In the genomic region with DNA sequence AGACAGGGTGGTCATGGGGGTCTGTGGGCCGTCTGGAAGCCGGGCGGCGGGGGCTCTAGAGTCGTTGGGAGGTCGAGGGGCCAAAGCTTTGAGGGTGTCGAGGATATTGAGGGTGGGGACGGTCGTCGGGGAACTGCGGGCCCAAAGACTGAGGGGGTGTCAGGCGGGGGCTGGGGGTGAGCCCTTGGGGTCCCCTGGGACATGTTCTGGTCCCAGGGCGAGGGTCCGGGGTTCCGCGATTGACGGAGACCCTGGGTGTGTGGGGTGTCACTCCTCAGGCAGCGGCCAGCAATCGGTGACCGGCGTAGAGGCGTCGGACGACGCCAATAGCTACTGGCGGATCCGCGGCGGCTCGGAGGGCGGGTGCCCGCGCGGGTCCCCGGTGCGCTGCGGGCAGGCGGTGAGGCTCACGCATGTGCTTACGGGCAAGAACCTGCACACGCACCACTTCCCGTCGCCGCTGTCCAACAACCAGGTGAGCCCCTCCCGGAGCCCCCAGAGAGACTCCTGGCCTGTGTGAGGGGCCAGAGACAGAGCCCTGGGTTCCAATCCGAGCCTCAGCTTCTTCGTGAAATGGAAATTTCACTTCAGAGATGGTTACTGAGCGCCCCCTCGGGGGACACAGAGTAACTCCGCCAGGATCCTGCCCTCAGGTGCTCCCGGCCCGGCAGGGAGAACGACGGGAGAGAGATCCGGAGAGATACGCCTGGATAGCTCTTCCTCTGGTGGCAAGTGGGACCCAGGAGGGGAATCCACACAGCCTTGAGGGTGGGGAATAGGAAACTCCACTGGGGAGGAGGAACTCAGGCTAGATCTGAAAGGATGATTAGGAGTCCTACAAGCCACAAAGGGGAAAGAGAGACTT, we compare ENCODE assay signal across 8 cellular contexts. TPM values are rescaled to one million over a fixed set of nuclear protein-coding genes. Genes with fewer than 3 reads are reported as not detected.
DNase-seq lines count a peak whose midpoint lies in the region; ATAC-seq, FAIRE-seq and TF ChIP-seq lines count a peak whose summit lies in the region.

No MANE protein-coding gene starts in this region.

- peaks cover 3% of the 10 kb centered on the region for H3K27me3 Mint-ChIP-seq in activated CD4-positive, alpha-beta memory T cell treated with anti-CD3 and anti-CD28 coated beads for 36 hours
- H3K27me3 Mint-ChIP-seq in endodermal cell (ENCODE audit: insufficient read depth): peaks cover 4% of the 10 kb centered on the region

- WGBS in endodermal cell (ENCODE audit: insufficient coverage in 1 of 2, insufficient read length in 1 of 2), 2 experiments: 4% methylated on average over 45 to 56 of the region's 56 CpGs

- DNase-seq in AML-193 (lab: John Stamatoyannopoulos, UW): peak; percentile 46 to 51
- peak; percentile 52 for DNase-seq in NCI-H460 (ENCODE audit: extremely low read depth, low read depth)
- peak; percentile 77 for DNase-seq in activated CD4-positive, alpha-beta memory T cell treated with anti-CD3 and anti-CD28 coated beads for 36 hours
- peak; percentile 90 for DNase-seq in endodermal cell
- DNase-seq in substantia nigra (lab: John Stamatoyannopoulos, UW): peak in 24 of 49 donors; percentile 2 to 49 (median 25)
- DNase-seq in HTR-8/SVneo (ENCODE audit: insufficient read length, low spot score): no peak

- POLR2A ChIA-PET in activated CD4-positive, alpha-beta memory T cell treated with anti-CD3 and anti-CD28 coated beads for 36 hours (lab: Charles Lee): interaction anchor here (0.8 to 3.1 kb wide), 6 partner anchors 9 to 55 kb away, joined by 3 to 46 read pairs (median 8); a partner anchor contains a TSS

- intact Hi-C loops in activated CD4-positive, alpha-beta memory T cell treated with anti-CD3 and anti-CD28 coated beads for 36 hours (cut with micrococcal nuclease): loop anchor here (1.0 kb wide), 3 partner anchors 8 to 76 kb away; a partner anchor contains a TSS

- peaks cover 20% of the 10 kb centered on the region for H3K36me3 Mint-ChIP-seq in activated CD4-positive, alpha-beta memory T cell treated with anti-CD3 and anti-CD28 coated beads for 36 hours
- peaks cover 34% of the 10 kb centered on the region for H3K36me3 Mint-ChIP-seq in endodermal cell (ENCODE audit: low read depth)

- H3K4me1 ChIP-seq in endodermal cell (ENCODE audit: control insufficient read depth, insufficient read depth, low read length) (no peaks in the 10 kb centered on the region), mucosa of rectum (ENCODE audit: control insufficient read depth in 2 of 2, insufficient read depth in 2 of 2, low read length in 2 of 2) (peaks cover 18 to 20% of the 10 kb centered on the region in 2 donors)

- H3K4me1 Mint-ChIP-seq in activated CD4-positive, alpha-beta memory T cell treated with anti-CD3 and anti-CD28 coated beads for 36 hours (ENCODE audit: low read depth): peaks cover 29% of the 10 kb centered on the region
- H3K4me1 Mint-ChIP-seq in endodermal cell: peaks cover 18% of the 10 kb centered on the region

- H3K27me3 ChIP-seq in endodermal cell (ENCODE audit: control insufficient read depth, insufficient read depth, low read length, poor library complexity, severe bottlenecking): no peaks in the 10 kb centered on the region
- H3K27me3 ChIP-seq in mucosa of rectum (ENCODE audit: control insufficient read depth in 2 of 2, insufficient read depth in 2 of 2, low read length in 2 of 2): no peaks in the 10 kb centered on the region

- no peaks in the 10 kb centered on the region for H3K9me3 Mint-ChIP-seq in activated CD4-positive, alpha-beta memory T cell treated with anti-CD3 and anti-CD28 coated beads for 36 hours
- no peaks in the 10 kb centered on the region for H3K9me3 Mint-ChIP-seq in endodermal cell

- H3K9ac ChIP-seq in endodermal cell (ENCODE audit: extremely low read depth, low read length, poor library complexity, severe bottlenecking) (peak overlapping the region; percentile 84), mucosa of rectum (ENCODE audit: low read depth in 1 of 2, low read length in 2 of 2) (peak overlapping the region; percentile 53 to 73)

- TF ChIP-seq CTCF in endodermal cell (conservative IDR thresholded peaks at IDR 0.05): peak; percentile 81

- peaks cover 21% of the 10 kb centered on the region for H3K36me3 ChIP-seq in endodermal cell (ENCODE audit: control insufficient read depth, insufficient read depth, low read length)
- peaks cover 0 to 11% of the 10 kb centered on the region in 2 donors for H3K36me3 ChIP-seq in mucosa of rectum (ENCODE audit: control insufficient read depth in 2 of 2, insufficient read depth in 2 of 2, low read length in 2 of 2)

- peak; percentile 11 for ATAC-seq in GM19438 (IDR thresholded peaks at IDR 0.05; ENCODE audit: low read depth, unreplicated experiment)

- H3K27ac Mint-ChIP-seq in activated CD4-positive, alpha-beta memory T cell treated with anti-CD3 and anti-CD28 coated beads for 36 hours: peak overlapping the region; percentile 69
- H3K27ac Mint-ChIP-seq in endodermal cell: peak overlapping the region; percentile 81

- H3K9me3 ChIP-seq in endodermal cell (ENCODE audit: control insufficient read depth, low read length) (no peaks in the 10 kb centered on the region), mucosa of rectum (ENCODE audit: control insufficient read depth in 2 of 2, low read length in 2 of 2) (no peaks in the 10 kb centered on the region)

- H3K4me3 ChIP-seq in endodermal cell (ENCODE audit: low read length): peak overlapping the region; percentile 95
- peak overlapping the region; percentile 80 to 85 for H3K4me3 ChIP-seq in mucosa of rectum (ENCODE audit: low read length in 2 of 2)

- FAIRE-seq in HTR-8/SVneo (lab: Jason Lieb, UNC): no peak

- H3K27ac ChIP-seq in endodermal cell (ENCODE audit: low read depth, low read length) (no peak overlapping the region), mucosa of rectum (ENCODE audit: low read depth in 2 of 2, low read length in 2 of 2) (peak overlapping the region; percentile 69 to 74), substantia nigra (ENCODE audit: low read depth, low read length, poor library complexity, severe bottlenecking) (peak overlapping the region; percentile 64)

- H3K4me3 Mint-ChIP-seq in activated CD4-positive, alpha-beta memory T cell treated with anti-CD3 and anti-CD28 coated beads for 36 hours: peak overlapping the region; percentile 87
- H3K4me3 Mint-ChIP-seq in endodermal cell: peak overlapping the region; percentile 79

- CTCF ChIA-PET in activated CD4-positive, alpha-beta memory T cell treated with anti-CD3 and anti-CD28 coated beads for 36 hours (lab: Charles Lee): interaction anchor here (0.5 to 3.8 kb wide), 19 partner anchors 10 to 310 kb away, joined by 3 to 151 read pairs (median 5); a partner anchor contains a TSS

RNA-seq across cellular contexts. Expression of a gene that starts 0.7 kb away (rescaled TPM):
- 21.2 and 25.3 TPM in 2 replicates for total RNA-seq in NCI-H460 (2014; rRNA removed; shearing (Covaris generic))
- polyA plus RNA-seq in NCI-H460 (2014; cell fraction: nucleus; rRNA removed): 88.9 and 102 TPM in 2 replicates
- 10 to 100 TPM; 38.2 to 41.8 TPM for total RNA-seq in activated CD4-positive, alpha-beta memory T cell treated with anti-CD3 and anti-CD28 coated beads for 36 hours
- 10 to 100 TPM; 30.3 to 61.4 TPM for total RNA-seq in endodermal cell
- 17.6 TPM for polyA plus RNA-seq in endodermal cell (2013, experiment 1 of 2)
- polyA plus RNA-seq in endodermal cell (2013, experiment 2 of 2): 20.9 TPM

RNA-seq across cellular contexts. Expression of a gene that starts 10.3 kb away (rescaled TPM):
- not detected in 2 replicates for total RNA-seq in NCI-H460 (2014; rRNA removed; shearing (Covaris generic))
- polyA plus RNA-seq in NCI-H460 (2014; cell fraction: nucleus; rRNA removed): not detected in 2 replicates
- under 1 TPM; 0.27 to 0.31 TPM for total RNA-seq in activated CD4-positive, alpha-beta memory T cell treated with anti-CD3 and anti-CD28 coated beads for 36 hours
- under 1 TPM; 0.46 to 0.84 TPM for total RNA-seq in endodermal cell
- polyA plus RNA-seq in endodermal cell (2013, experiment 1 of 2): 0.53 TPM
- polyA plus RNA-seq in endodermal cell (2013, experiment 2 of 2): 0.41 TPM

RNA-seq across cellular contexts. Expression of a gene that starts 13.0 kb away (rescaled TPM):
- 61.2 and 73.5 TPM in 2 replicates for total RNA-seq in NCI-H460 (2014; rRNA removed; shearing (Covaris generic))
- 220 and 268 TPM in 2 replicates for polyA plus RNA-seq in NCI-H460 (2014; cell fraction: nucleus; rRNA removed)
- 10 to 100 TPM; 45.3 to 47.1 TPM for total RNA-seq in activated CD4-positive, alpha-beta memory T cell treated with anti-CD3 and anti-CD28 coated beads for 36 hours
- 10 to 100 TPM; 16.4 to 19.9 TPM for total RNA-seq in endodermal cell
- polyA plus RNA-seq in endodermal cell (2013, experiment 1 of 2): 11.6 TPM
- 11.3 TPM for polyA plus RNA-seq in endodermal cell (2013, experiment 2 of 2)

RNA-seq across cellular contexts. Expression of a gene that starts 23.0 kb away (rescaled TPM):
- total RNA-seq in NCI-H460 (2014; rRNA removed; shearing (Covaris generic)): 20.3 and 22.8 TPM in 2 replicates
- 81.3 and 84.8 TPM in 2 replicates for polyA plus RNA-seq in NCI-H460 (2014; cell fraction: nucleus; rRNA removed)
- 10 to 100 TPM; 41.4 to 45.8 TPM for total RNA-seq in activated CD4-positive, alpha-beta memory T cell treated with anti-CD3 and anti-CD28 coated beads for 36 hours
- total RNA-seq in endodermal cell: 10 to 100 TPM; 39.9 to 41.2 TPM
- 39.4 TPM for polyA plus RNA-seq in endodermal cell (2013, experiment 1 of 2)
- polyA plus RNA-seq in endodermal cell (2013, experiment 2 of 2): 35.8 TPM
